Comparison of ENCODE assay signal across 9 cellular contexts in genomic region chr4:31045724-31046318, GRCh38.
DNase-seq lines count a peak whose midpoint lies in the region; ATAC-seq and TF ChIP-seq lines count a peak whose summit lies in the region.
"Had no signal": no experiment of that assay in that cellular context is flagged by ENCODE, and none has a peak within 500 bp of the region (broad histone marks: within the 10 kb centered on the region; RNA-seq: fewer than 3 reads in every experiment).

No MANE protein-coding gene starts in this region.

- no peaks in the 10 kb centered on the region for H4K20me1 ChIP-seq in PC-3 (ENCODE audit: low read length)

- H3K27ac ChIP-seq in heart right ventricle (no peak overlapping the region), PC-3 (ENCODE audit: low read length) (no peak overlapping the region), foreskin keratinocyte (no peak overlapping the region), trophoblast cell (ENCODE audit: low read depth, low read length) (no peak overlapping the region)

- H4K12ac ChIP-seq in trophoblast cell (ENCODE audit: low read depth, low read length) = no peak overlapping the region

- 40 to 43% methylated on average over 2 of the region's 2 CpGs for WGBS in heart right ventricle, 2 donors
- no CpG with 5 or more reads among the region's 2 CpGs for WGBS in trophoblast cell (ENCODE audit: extremely low coverage, insufficient coverage, insufficient read length)

- POLR2A ChIA-PET in PC-3 (lab: Charles Lee; ENCODE audit: unreplicated experiment) = no interaction called here

- H3K4me2 ChIP-seq in PC-3 (ENCODE audit: low read length) = 0 out of 2 replicates have a peak overlapping the region, but pooled peaks have one; percentile 44
- no peak overlapping the region for H3K4me2 ChIP-seq in trophoblast cell (ENCODE audit: low read length)

- no peak overlapping the region for H3K4ac ChIP-seq in trophoblast cell (ENCODE audit: low read depth, low read length)

- H4K8ac ChIP-seq in trophoblast cell (ENCODE audit: low read depth, low read length) = no peak overlapping the region

- H3K79me2 ChIP-seq in PC-3 (ENCODE audit: low read length) = no peaks in the 10 kb centered on the region
- no peaks in the 10 kb centered on the region for H3K79me2 ChIP-seq in trophoblast cell (ENCODE audit: control insufficient read depth, insufficient read depth, low read length, poor library complexity)

- H3K9me2 ChIP-seq in PC-3 (replicated peaks; ENCODE audit: low read length) = no peaks in the 10 kb centered on the region

- peaks cover 0 to 12% (median 0%) of the 10 kb centered on the region in 9 donors for H3K4me1 ChIP-seq in heart right ventricle
- H3K4me1 ChIP-seq in PC-3 (ENCODE audit: insufficient read depth, low read length) = peaks cover 8% of the 10 kb centered on the region; the same call in 1 of the 2 replicates
- H3K4me1 ChIP-seq in foreskin keratinocyte = no peaks in the 10 kb centered on the region
- no peaks in the 10 kb centered on the region for H3K4me1 ChIP-seq in trophoblast cell (ENCODE audit: control insufficient read depth in 1 of 2, insufficient read depth in 2 of 2, low read length in 2 of 2)

- no TSS peak for BruUV-seq in PC-3 (replicated peaks; lab: Mats Ljungman, UMichigan)

- no peak overlapping the region for H2BK120ac ChIP-seq in trophoblast cell (ENCODE audit: insufficient read depth, low read length, poor library complexity)

- H2BK5ac ChIP-seq in trophoblast cell (ENCODE audit: low read depth, low read length, poor library complexity) = no peak overlapping the region

- no peak overlapping the region for H3K18ac ChIP-seq in trophoblast cell (ENCODE audit: low read length)

- H3K36me3 ChIP-seq in heart right ventricle = no peaks in the 10 kb centered on the region
- no peaks in the 10 kb centered on the region for H3K36me3 ChIP-seq in PC-3 (ENCODE audit: low read depth, low read length)
- no peaks in the 10 kb centered on the region for H3K36me3 ChIP-seq in trophoblast cell (ENCODE audit: control insufficient read depth in 1 of 2, insufficient read depth in 2 of 2, low read length in 2 of 2)

- CTCF ChIA-PET in PC-3 (lab: Charles Lee) = no interaction called here

- H4K91ac ChIP-seq in trophoblast cell (ENCODE audit: low read depth, low read length) = no peak overlapping the region

- TF ChIP-seq CTCF in heart right ventricle (IDR thresholded peaks at IDR 0.05) (peak in 7 of 9 donors; percentile 19 to 58 (median 45)), PC-3 (conservative IDR thresholded peaks at IDR 0.05; ENCODE audit: low read depth, low read length) (peak; percentile 72), foreskin keratinocyte (conservative IDR thresholded peaks at IDR 0.05) (peak; percentile 73)

- no peak overlapping the region for H3K14ac ChIP-seq in trophoblast cell (ENCODE audit: low read length)

- no peaks in the 10 kb centered on the region for H3F3A ChIP-seq in PC-3 (ENCODE audit: low read length, unreplicated experiment)

- ATAC-seq in heart right ventricle (peak in 3 of 8 donors; percentile 25 to 57 (median 53)), left cardiac atrium (no peak), PC-3 (peak; percentile 67), foreskin keratinocyte (peak; percentile 76), HG02938 (IDR thresholded peaks at IDR 0.05; ENCODE audit: unreplicated experiment) (no peak)

- H3K23ac ChIP-seq in trophoblast cell (ENCODE audit: low read length) = no peak overlapping the region

- H3K27me3 ChIP-seq in heart right ventricle = no peaks in the 10 kb centered on the region
- no peaks in the 10 kb centered on the region for H3K27me3 ChIP-seq in PC-3 (ENCODE audit: low read length)
- H3K27me3 ChIP-seq in foreskin keratinocyte = no peaks in the 10 kb centered on the region
- no peaks in the 10 kb centered on the region for H3K27me3 ChIP-seq in trophoblast cell (ENCODE audit: insufficient read depth, low read length)

- no peak overlapping the region for H2AFZ ChIP-seq in PC-3 (ENCODE audit: low read length)
- H2AFZ ChIP-seq in trophoblast cell (ENCODE audit: insufficient read depth, low read length, poor library complexity) = no peak overlapping the region

- intact Hi-C loops in heart right ventricle (cut with DNase I) = loop anchor here in 2 of 10 donors (10.0 kb wide), 1 partner anchor 629 kb away; no protein-coding TSS in a partner anchor
- intact Hi-C loops in left cardiac atrium (cut with DNase I) = no loop called here
- intact Hi-C loops in PC-3 (cut with micrococcal nuclease) = loop anchor here (2.0 to 10.0 kb wide), 7 partner anchors 43 to 629 kb away; no protein-coding TSS in a partner anchor

- no peak overlapping the region for H2AK5ac ChIP-seq in trophoblast cell (ENCODE audit: low read length)

- DNase-seq in heart right ventricle = no peak
- DNase-seq in left cardiac atrium = no peak
- DNase-seq in PC-3 = peak; percentile 65
- peak; percentile 2 to 41 for DNase-seq in foreskin keratinocyte
- DNase-seq in NOMO-1 treated with DMSO at 0.1 percent for 48 hours (lab: John Stamatoyannopoulos, UW; ENCODE audit: unreplicated experiment) = no peak
- DNase-seq in activated CD4-positive, CD25-positive, alpha-beta regulatory T cell (lab: John Stamatoyannopoulos, UW) = no peak
- DNase-seq in trophoblast cell = no peak
- DNase-seq: central memory CD4-positive, alpha-beta T cell had no signal

- H3K9ac ChIP-seq in PC-3 (ENCODE audit: low read length) = no peak overlapping the region
- H3K9ac ChIP-seq in trophoblast cell (ENCODE audit: low read length) = no peak overlapping the region

- no peak overlapping the region for H2BK12ac ChIP-seq in trophoblast cell (ENCODE audit: low read length)

- H3K9me3 ChIP-seq in heart right ventricle (no peaks in the 10 kb centered on the region), PC-3 (ENCODE audit: low read length) (no peaks in the 10 kb centered on the region), trophoblast cell (ENCODE audit: insufficient read depth, low read depth, low read length) (no peaks in the 10 kb centered on the region)

- no peaks in the 10 kb centered on the region for H3K79me1 ChIP-seq in trophoblast cell (ENCODE audit: low read length)

- H3K4me3 ChIP-seq in heart right ventricle = no peak overlapping the region
- H3K4me3 ChIP-seq in PC-3 (ENCODE audit: low read length) = no peak overlapping the region
- no peak overlapping the region for H3K4me3 ChIP-seq in trophoblast cell (ENCODE audit: low read depth, low read length)

Comparison
In these comparisons a context has a peak if more than half of its experiments do, and no peak if none do; other contexts are left out.
1. ATAC-seq: peak in PC-3 (single experiment) and foreskin keratinocyte (single experiment); none in left cardiac atrium (0 of 2) and HG02938 (single experiment).
2. DNase-seq: peak in PC-3 (single experiment) and foreskin keratinocyte (2 of 2); none in heart right ventricle (0 of 2), left cardiac atrium (single experiment), NOMO-1 treated with DMSO at 0.1 percent for 48 hours (single experiment), activated CD4-positive, CD25-positive, alpha-beta regulatory T cell (0 of 4) and trophoblast cell (0 of 2).
3. Peak in every context shown above with its lines, with median percentiles within 50 percentile points of each other: CTCF ChIP-seq.